In the genomic region with DNA sequence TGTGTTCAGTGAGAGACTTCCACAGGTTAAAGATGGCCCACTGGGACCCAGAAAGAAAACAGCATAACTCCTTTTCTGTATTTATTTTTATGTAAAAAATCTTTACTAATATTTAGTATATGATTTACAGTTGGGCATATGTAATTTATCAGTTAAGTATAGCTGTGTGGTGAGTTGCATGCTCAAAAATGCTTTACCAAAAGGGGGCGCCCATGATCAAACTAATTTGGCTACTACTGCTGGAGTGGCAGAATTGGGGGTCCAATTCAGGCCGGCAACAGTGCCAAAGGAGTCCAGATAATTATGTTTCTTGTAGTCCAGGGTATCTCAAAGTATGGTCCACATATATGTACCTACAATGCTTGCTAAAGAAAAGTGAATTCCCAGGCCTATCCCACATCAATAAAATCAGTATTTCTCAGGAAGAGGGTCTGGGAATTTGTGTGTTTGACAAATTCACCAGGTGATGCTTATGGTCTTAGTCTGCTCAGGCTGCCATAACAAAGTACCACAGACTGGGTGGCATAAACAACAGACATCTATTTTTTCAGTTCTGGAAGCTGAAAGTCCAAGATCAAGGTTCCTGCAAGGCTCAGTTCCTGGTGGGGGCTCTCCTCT, we compare ENCODE assay signal across 8 cellular contexts.
DNase-seq lines count a peak whose midpoint lies in the region; ATAC-seq and TF ChIP-seq lines count a peak whose summit lies in the region.

No MANE protein-coding gene starts in this region.

- POLR2A ChIA-PET in activated CD4-positive, alpha-beta T cell treated with anti-CD3 and anti-CD28 coated beads, Interleukin-2, amount 10 ng/mL, durations not matched to agents 7 days and 5 days (lab: Charles Lee): interaction anchor here (0.6 kb wide), 1 partner anchor 753 kb away, joined by 3 read pairs; no protein-coding TSS in a partner anchor

- H3K4me1 ChIP-seq in DND-41 (ENCODE audit: insufficient read depth, low read length): peaks cover 6% of the 10 kb centered on the region; the same call in 1 of the 2 replicates

- H3K36me3 Mint-ChIP-seq in activated CD4-positive, alpha-beta T cell treated with anti-CD3 and anti-CD28 coated beads, Interleukin-2, amount 10 ng/mL, durations not matched to agents 7 days and 5 days (ENCODE audit: low read depth): no peaks in the 10 kb centered on the region
- no peaks in the 10 kb centered on the region for H3K36me3 Mint-ChIP-seq in osteocyte (ENCODE audit: unreplicated experiment)

- no peaks in the 10 kb centered on the region for H3K36me3 ChIP-seq in DND-41 (ENCODE audit: insufficient read depth, low read length)

- H4K20me1 ChIP-seq in DND-41 (ENCODE audit: insufficient read depth, low read length): no peaks in the 10 kb centered on the region

- no peaks in the 10 kb centered on the region for H3K79me2 ChIP-seq in DND-41 (ENCODE audit: insufficient read depth, low read length)

- H2AFZ ChIP-seq in DND-41 (ENCODE audit: low read depth, low read length): no peak overlapping the region

- no peak overlapping the region for H3K4me3 Mint-ChIP-seq in activated CD4-positive, alpha-beta T cell treated with anti-CD3 and anti-CD28 coated beads, Interleukin-2, amount 10 ng/mL, durations not matched to agents 7 days and 5 days
- no peak overlapping the region for H3K4me3 Mint-ChIP-seq in osteocyte (ENCODE audit: unreplicated experiment)

- H3K4me3 ChIP-seq in DND-41 (ENCODE audit: low read depth in 1 of 2, low read length in 2 of 2): no peak overlapping the region

- H3K9me3 ChIP-seq in DND-41 (ENCODE audit: insufficient read depth, low read length, severe bottlenecking): no peaks in the 10 kb centered on the region

- CTCF ChIA-PET in activated CD4-positive, alpha-beta T cell treated with anti-CD3 and anti-CD28 coated beads, Interleukin-2, amount 10 ng/mL, durations not matched to agents 7 days and 5 days (lab: Charles Lee): interaction anchor here (0.7 to 1.2 kb wide), 5 partner anchors 15 to 744 kb away, joined by 3 read pairs; no protein-coding TSS in a partner anchor

- peaks cover 4% of the 10 kb centered on the region for H3K27me3 Mint-ChIP-seq in activated CD4-positive, alpha-beta T cell treated with anti-CD3 and anti-CD28 coated beads, Interleukin-2, amount 10 ng/mL, durations not matched to agents 7 days and 5 days
- no peaks in the 10 kb centered on the region for H3K27me3 Mint-ChIP-seq in osteocyte (ENCODE audit: unreplicated experiment)

- peaks cover 3% of the 10 kb centered on the region for H3K9me3 Mint-ChIP-seq in activated CD4-positive, alpha-beta T cell treated with anti-CD3 and anti-CD28 coated beads, Interleukin-2, amount 10 ng/mL, durations not matched to agents 7 days and 5 days
- no peaks in the 10 kb centered on the region for H3K9me3 Mint-ChIP-seq in osteocyte (ENCODE audit: unreplicated experiment)

- ATAC-seq in DND-41 (ENCODE audit: insufficient read depth, low read depth) (peak; percentile 80), GM18868 (IDR thresholded peaks at IDR 0.05; ENCODE audit: unreplicated experiment) (no peak), GM18517 (IDR thresholded peaks at IDR 0.05; ENCODE audit: unreplicated experiment) (no peak)

- peaks cover 3% of the 10 kb centered on the region for H3K4me1 Mint-ChIP-seq in activated CD4-positive, alpha-beta T cell treated with anti-CD3 and anti-CD28 coated beads, Interleukin-2, amount 10 ng/mL, durations not matched to agents 7 days and 5 days
- no peaks in the 10 kb centered on the region for H3K4me1 Mint-ChIP-seq in osteocyte (ENCODE audit: unreplicated experiment)

- no peaks in the 10 kb centered on the region for H3K27me3 ChIP-seq in DND-41 (ENCODE audit: insufficient read depth, low read length, poor library complexity)

- no peak overlapping the region for H3K9ac ChIP-seq in DND-41 (ENCODE audit: low read depth, low read length)

- no peak overlapping the region for H3K27ac Mint-ChIP-seq in activated CD4-positive, alpha-beta T cell treated with anti-CD3 and anti-CD28 coated beads, Interleukin-2, amount 10 ng/mL, durations not matched to agents 7 days and 5 days
- no peak overlapping the region for H3K27ac Mint-ChIP-seq in osteocyte (ENCODE audit: unreplicated experiment)

- H3K27ac ChIP-seq in DND-41 (ENCODE audit: low read length): no peak overlapping the region

- TF ChIP-seq CTCF in DND-41 (IDR thresholded peaks at IDR 0.05; ENCODE audit: borderline replicate concordance, extremely low read depth, low read length, poor library complexity, severe bottlenecking) (peak; percentile 73), osteocyte (IDR thresholded peaks at IDR 0.05) (peak; percentile 67)

- no peak overlapping the region for H3K4me2 ChIP-seq in DND-41 (ENCODE audit: insufficient read depth, low read length)

- peak; percentile 64 for DNase-seq in DND-41
- DNase-seq in MV-4-11 (lab: John Stamatoyannopoulos, UW): peak; percentile 13
- peak; percentile 61 for DNase-seq in activated CD4-positive, alpha-beta T cell treated with anti-CD3 and anti-CD28 coated beads, Interleukin-2, amount 10 ng/mL, durations not matched to agents 7 days and 5 days
- DNase-seq in effector CD8-positive, alpha-beta T cell (lab: John Stamatoyannopoulos, UW): peak; percentile 14
- no peak for DNase-seq in osteocyte (ENCODE audit: extremely low spot score, unreplicated experiment)
- no peak for DNase-seq in cerebellum (ENCODE audit: low spot score)

Comparison
In these comparisons a context has a peak if more than half of its experiments do, and no peak if none do; other contexts are left out.
1. DNase-seq: peak in DND-41 (single experiment), MV-4-11 (single experiment), activated CD4-positive, alpha-beta T cell treated with anti-CD3 and anti-CD28 coated beads, Interleukin-2, amount 10 ng/mL, durations not matched to agents 7 days and 5 days (single experiment) and effector CD8-positive, alpha-beta T cell (single experiment); none in osteocyte (single experiment) and cerebellum (single experiment).